9 cellular contexts compared by ENCODE assay signal in the genomic region with DNA sequence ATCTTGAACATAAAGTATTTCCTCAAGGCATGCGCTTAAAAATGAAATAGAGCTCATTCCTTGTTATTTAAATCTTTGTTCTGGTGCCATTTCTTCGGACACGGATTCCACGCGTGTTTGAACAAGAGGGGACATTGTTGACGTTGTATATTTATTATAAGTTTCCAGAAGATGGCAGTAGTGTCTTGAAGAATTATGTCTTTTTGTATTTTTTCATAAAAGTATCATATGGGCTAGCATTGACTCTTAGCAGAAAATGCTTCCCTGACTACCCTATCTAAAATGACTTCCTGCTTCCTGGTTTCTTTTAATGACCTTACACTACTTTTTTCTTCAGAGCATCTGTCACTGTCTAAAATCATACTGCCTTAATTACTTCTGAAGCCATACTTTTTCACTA. TPM values are rescaled to one million over a fixed set of nuclear protein-coding genes. Genes with fewer than 3 reads are reported as not detected.
A peak's percentile ranks its signal among the peaks of the same experiment; 100 is the strongest.
DNase-seq lines count a peak whose midpoint lies in the region; ATAC-seq, FAIRE-seq and TF ChIP-seq lines count a peak whose summit lies in the region.
"Had no signal": no experiment of that assay in that cellular context is flagged by ENCODE, and none has a peak within 500 bp of the region (broad histone marks: within the 10 kb centered on the region; RNA-seq: fewer than 3 reads in every experiment).

No MANE protein-coding gene starts in this region.

- TF ChIP-seq CTCF in GM12878 (IDR thresholded peaks at IDR 0.05 in 2 of 3, conservative IDR thresholded peaks at IDR 0.05 in 1 of 3; ENCODE audit: control insufficient read depth in 2 of 3, extremely low read depth in 1 of 3, insufficient read depth in 1 of 3, low read depth in 3 of 3, low read length in 3 of 3), result peak; percentile 2 to 25 (median 17); a peak in 2 of 6 replicates
- no peak for TF ChIP-seq CTCF in GM20000 (IDR thresholded peaks at IDR 0.05; ENCODE audit: extremely low read depth, missing control alignments)
- no peak for TF ChIP-seq CTCF in esophagus muscularis mucosa (IDR thresholded peaks at IDR 0.05)

- SMC1A ChIA-PET in GM12878 (lab: Charles Lee; ENCODE audit: uncharacterized antibody, unreplicated experiment), result interaction anchor here (0.7 to 6.4 kb wide), 26 partner anchors 9 to 299 kb away, joined by 3 to 77 read pairs (median 5); no protein-coding TSS in a partner anchor

- H3K4me2 ChIP-seq in GM12878 (ENCODE audit: control insufficient read depth, insufficient read depth), result no peak overlapping the region
- H3K4me2 ChIP-seq: BLaER1 treated with 17β-estradiol and CSF1 and Interleukin-3, amounts not matched to agents 10 nM and 100 nM had no signal

- TF ChIP-seq RAD21 in Ishikawa (IDR thresholded peaks at IDR 0.05; ENCODE audit: low read depth) (peak; percentile 20; the same call in 1 of the 2 replicates), GM12878 (IDR thresholded peaks at IDR 0.05; ENCODE audit: insufficient read depth, low read depth, low read length) (peak; percentile 40; the same call in 1 of the 2 replicates)

- no TSS peak for BruUV-seq in GM12878 (replicated peaks; lab: Mats Ljungman, UMichigan)

- no peak overlapping the region for H2AFZ ChIP-seq in GM12878 (ENCODE audit: control insufficient read depth, low read depth, low read length)

- POLR2A ChIA-PET in GM12878 (lab: Charles Lee), result interaction anchor here (0.9 to 1.7 kb wide), 4 partner anchors 8 to 246 kb away, joined by 3 to 4 read pairs (median 3); no protein-coding TSS in a partner anchor

- peaks cover 11% of the 10 kb centered on the region; the same call in 1 of the 2 replicates for H3K4me1 ChIP-seq in GM12878 (ENCODE audit: control insufficient read depth, insufficient read depth, low read length)
- H3K4me1 ChIP-seq in esophagus muscularis mucosa, result peaks cover 0 to 14% (median 2%) of the 10 kb centered on the region in 4 donors

- TF ChIP-seq POLR2A in GM12878 (IDR thresholded peaks at IDR 0.05; ENCODE audit: low read depth, low read length) (no peak), esophagus muscularis mucosa (IDR thresholded peaks at IDR 0.05; ENCODE audit: low read depth) (no peak)

- ATAC-seq in GM12878, result peak; percentile 58
- ATAC-seq in HG03469 (IDR thresholded peaks at IDR 0.05; ENCODE audit: unreplicated experiment), result no peak

- no peaks in the 10 kb centered on the region for H4K20me1 ChIP-seq in GM12878 (ENCODE audit: control insufficient read depth, insufficient read depth)

- 80% methylated on average over 6 of the region's 6 CpGs for WGBS in GM12878 (ENCODE audit: insufficient coverage, insufficient replicate concordance, low lambda C conversion rate, missing lambda C conversion rate)
- 56% methylated on average over 6 of the region's 6 CpGs for WGBS in esophagus muscularis mucosa

- peaks cover 0 to 14% of the 10 kb centered on the region in 2 experiments; a peak in 2 of 4 replicates for H3K36me3 ChIP-seq in GM12878 (ENCODE audit: control insufficient read depth in 2 of 2, insufficient read depth in 2 of 2, low read length in 1 of 2)
- H3K36me3 ChIP-seq in esophagus muscularis mucosa, result peaks cover 36 to 63% (median 53%) of the 10 kb centered on the region in 4 donors

- no peak overlapping the region for H3K9ac ChIP-seq in GM12878 (ENCODE audit: control insufficient read depth, insufficient read depth, low read length)
- H3K9ac ChIP-seq: BLaER1 treated with 17β-estradiol and CSF1 and Interleukin-3, amounts not matched to agents 10 nM and 100 nM had no signal

- DNase-seq in NCI-H2171 treated with DMSO at 0.1 percent for 48 hours (lab: John Stamatoyannopoulos, UW), result peak; percentile 3
- no peak for DNase-seq in NCI-H2171 (lab: John Stamatoyannopoulos, UW)
- DNase-seq in GM12878 (ENCODE audit: low read depth, low spot score), result no peak
- peak; percentile 3 for DNase-seq in midbrain (lab: John Stamatoyannopoulos, UW)
- DNase-seq in GM20000 (ENCODE audit: low spot score), result no peak
- no peak for DNase-seq in esophagus muscularis mucosa (ENCODE audit: extremely low spot score)

- H3K4me3 ChIP-seq in GM12878 (no peak overlapping the region), esophagus muscularis mucosa (no peak overlapping the region)
- H3K4me3 ChIP-seq: BLaER1 treated with 17β-estradiol and CSF1 and Interleukin-3, amounts not matched to agents 10 nM and 100 nM had no signal

- no peak for TF ChIP-seq EP300 in Ishikawa (IDR thresholded peaks at IDR 0.05; ENCODE audit: borderline replicate concordance)
- no peak for TF ChIP-seq EP300 in GM12878 (IDR thresholded peaks at IDR 0.05; ENCODE audit: borderline replicate concordance in 1 of 2, control insufficient read depth in 1 of 2, low read depth in 2 of 2, low read length in 2 of 2)
- TF ChIP-seq EP300 in esophagus muscularis mucosa (IDR thresholded peaks at IDR 0.05), result no peak

- H3K27ac ChIP-seq in GM12878 (ENCODE audit: control insufficient read depth, insufficient read depth), result no peak overlapping the region
- H3K27ac ChIP-seq in esophagus muscularis mucosa (replicated peaks in 1 of 4), result no peak overlapping the region
- H3K27ac ChIP-seq: BLaER1 treated with 17β-estradiol and CSF1 and Interleukin-3, amounts not matched to agents 10 nM and 100 nM had no signal

- H3K27me3 ChIP-seq in GM12878 (replicated peaks in 1 of 2; ENCODE audit: control insufficient read depth in 2 of 2, insufficient read depth in 2 of 2, low read length in 1 of 2), result no peaks in the 10 kb centered on the region
- H3K27me3 ChIP-seq in esophagus muscularis mucosa, result no peaks in the 10 kb centered on the region
- H3K27me3 ChIP-seq: BLaER1 treated with 17β-estradiol and CSF1 and Interleukin-3, amounts not matched to agents 10 nM and 100 nM had no signal

- in situ Hi-C loops in GM12878 (cut with MboI), result no loop called here

- H3K9me3 ChIP-seq in GM12878 (replicated peaks; ENCODE audit: control insufficient read depth, insufficient read depth, low read length), result no peaks in the 10 kb centered on the region
- no peaks in the 10 kb centered on the region for H3K9me3 ChIP-seq in esophagus muscularis mucosa
- H3K9me3 ChIP-seq: BLaER1 treated with 17β-estradiol and CSF1 and Interleukin-3, amounts not matched to agents 10 nM and 100 nM had no signal

- CTCF ChIA-PET in GM12878 (lab: Yijun Ruan, JAX), result interaction anchor here (0.6 to 5.1 kb wide), 30 partner anchors 8 to 299 kb away, joined by 3 to 90 read pairs (median 4); no protein-coding TSS in a partner anchor

- RAD21 ChIA-PET in GM12878 (lab: Charles Lee; ENCODE audit: unreplicated experiment), result interaction anchor here (0.9 to 3.3 kb wide), 19 partner anchors 18 to 298 kb away, joined by 3 to 50 read pairs (median 4); no protein-coding TSS in a partner anchor

- FAIRE-seq in GM12878 (lab: Jason Lieb, UNC), result no peak

- no peaks in the 10 kb centered on the region for H3K79me2 ChIP-seq in GM12878 (ENCODE audit: control insufficient read depth, insufficient read depth, low read length)

- intact Hi-C loops in GM12878 (cut with micrococcal nuclease; ENCODE audit: unreplicated experiment) (no loop called here), esophagus muscularis mucosa (cut with DNase I) (no loop called here)

TF ChIP-seq in Ishikawa, 13 proteins besides CTCF, POLR2A, EP300 and RAD21 (continues in another document):
- TF ChIP-seq, protein P1, sequence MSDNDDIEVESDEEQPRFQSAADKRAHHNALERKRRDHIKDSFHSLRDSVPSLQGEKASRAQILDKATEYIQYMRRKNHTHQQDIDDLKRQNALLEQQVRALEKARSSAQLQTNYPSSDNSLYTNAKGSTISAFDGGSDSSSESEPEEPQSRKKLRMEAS (IDR thresholded peaks at IDR 0.05), result no peak
- TF ChIP-seq TCF12 (IDR thresholded peaks at IDR 0.05; ENCODE audit: low read depth), result no peak

TF ChIP-seq in GM12878, 131 proteins besides CTCF, POLR2A, EP300 and RAD21:
- TF ChIP-seq SMC3 (IDR thresholded peaks at IDR 0.05; ENCODE audit: borderline replicate concordance, low read length) (peak; percentile 28; the same call in 1 of the 2 replicates), NR2C1 (IDR thresholded peaks at IDR 0.05) (no peak)

RNA-seq across cellular contexts. Expression of gene BIRC2, which starts 20.4 kb away (rescaled TPM):
- total RNA-seq in GM12878 (2013; cell fraction: nucleolus; rRNA removed), result 192 and 210 TPM in 2 replicates
- total RNA-seq in GM12878 (2014; rRNA removed) (25.1 and 30.8 TPM in 2 replicates), GM12878 (2014; rRNA removed; fragmentation: Illumina TruSeq; extraction: Trizol) (33.4 and 33.9 TPM in 2 replicates), GM12878 (2021) (23.2 and 24.3 TPM in 2 replicates), esophagus muscularis mucosa (10 to 100 TPM; 25.6 to 40.3 (median 33.5) TPM)
- polyA plus RNA-seq in GM12878 (2011; ENCODE audit: low read depth), result 11.0 TPM
- polyA plus RNA-seq in GM12878 (2011; rRNA removed) (75.8 and 118 TPM in 2 replicates), GM12878 (2014; fragmentation: Illumina TruSeq; extraction: Trizol) (31.8 and 44.0 TPM in 2 replicates), GM12878 (2014; fragmentation: Nextera tagmentation; extraction: Ambion mirVana) (10 to 100 TPM; 13.8 to 17.8 TPM), GM12878 (2014; rRNA removed) (16.1 and 21.4 TPM in 2 replicates), GM12878 (2016; fragmentation: Nextera tagmentation; extraction: Ambion mirVana) (10 to 100 TPM; 27.9 to 30.2 TPM)
- 38.3 and 48.2 TPM in 2 replicates for polyA plus RNA-seq in GM12878 (2011; cell fraction: cytosol; rRNA removed)
- polyA plus RNA-seq in GM12878 (2011; cell fraction: nucleus; rRNA removed), result 77.2 and 113 TPM in 2 replicates
- 18.8 and 22.7 TPM in 2 replicates for polyA plus RNA-seq in GM12878 (2012)
- 76.5 and 81.3 TPM in 2 replicates for polyA minus RNA-seq in GM12878 (2011; rRNA and poly(A)+ RNA removed)
- 13.5 and 14.9 TPM in 2 replicates for polyA minus RNA-seq in GM12878 (2011; cell fraction: cytosol; rRNA and poly(A)+ RNA removed)
- polyA minus RNA-seq in GM12878 (2011; cell fraction: nucleus; rRNA and poly(A)+ RNA removed), result 93.9 and 98.3 TPM in 2 replicates

RNA-seq across cellular contexts. Expression of gene BIRC3, which starts 50.1 kb away (rescaled TPM):
- 365 and 388 TPM in 2 replicates for total RNA-seq in GM12878 (2013; cell fraction: nucleolus; rRNA removed)
- total RNA-seq in GM12878 (2014; rRNA removed), result 79.4 and 101 TPM in 2 replicates
- total RNA-seq in GM12878 (2014; rRNA removed; fragmentation: Illumina TruSeq; extraction: Trizol), result 134 and 136 TPM in 2 replicates
- total RNA-seq in GM12878 (2021), result 85.5 and 88.0 TPM in 2 replicates
- polyA plus RNA-seq in GM12878 (2011; ENCODE audit: low read depth), result 22.3 TPM
- 351 and 618 TPM in 2 replicates for polyA plus RNA-seq in GM12878 (2011; rRNA removed)
- polyA plus RNA-seq in GM12878 (2011; cell fraction: cytosol; rRNA removed), result 93.8 and 107 TPM in 2 replicates
- polyA plus RNA-seq in GM12878 (2011; cell fraction: nucleus; rRNA removed), result 169 and 198 TPM in 2 replicates
- 37.8 and 62.2 TPM in 2 replicates for polyA plus RNA-seq in GM12878 (2012)
- polyA plus RNA-seq in GM12878 (2014; fragmentation: Illumina TruSeq; extraction: Trizol), result 102 and 135 TPM in 2 replicates
- polyA plus RNA-seq in GM12878 (2014; fragmentation: Nextera tagmentation; extraction: Ambion mirVana), result 10 to 100 TPM; 63.8 to 92.9 TPM
- 53.4 and 70.7 TPM in 2 replicates for polyA plus RNA-seq in GM12878 (2014; rRNA removed)
- polyA plus RNA-seq in GM12878 (2016; fragmentation: Nextera tagmentation; extraction: Ambion mirVana), result 10 to 100 TPM; 42.1 to 56.9 TPM
- 200 and 265 TPM in 2 replicates for polyA minus RNA-seq in GM12878 (2011; rRNA and poly(A)+ RNA removed)
- 83.1 and 90.7 TPM in 2 replicates for polyA minus RNA-seq in GM12878 (2011; cell fraction: cytosol; rRNA and poly(A)+ RNA removed)
- 108 and 125 TPM in 2 replicates for polyA minus RNA-seq in GM12878 (2011; cell fraction: nucleus; rRNA and poly(A)+ RNA removed)
- total RNA-seq in esophagus muscularis mucosa, result 10 to 100 TPM in 3 of 4 donors, 1 to 10 TPM in 1; 10.0 to 13.7 (median 11.0) TPM

Comparison
In these comparisons a context has a peak if more than half of its experiments do, and no peak if none do; other contexts are left out.
1. DNase-seq: peak in NCI-H2171 treated with DMSO at 0.1 percent for 48 hours (single experiment) and midbrain (single experiment); none in NCI-H2171 (single experiment), GM12878 (single experiment), GM20000 (single experiment) and esophagus muscularis mucosa (single experiment).
2. CTCF ChIP-seq: peak in GM12878 (3 of 3); none in GM20000 (single experiment) and esophagus muscularis mucosa (0 of 3).
3. RNA of gene BIRC3, which starts 50.1 kb away (total RNA-seq): 79.4 to 388 TPM in GM12878; 10.0 to 13.7 TPM in esophagus muscularis mucosa; every median in the first group is over 4 times any median in the second.